ENCODE assay signal across 8 cellular contexts in the genomic region with DNA sequence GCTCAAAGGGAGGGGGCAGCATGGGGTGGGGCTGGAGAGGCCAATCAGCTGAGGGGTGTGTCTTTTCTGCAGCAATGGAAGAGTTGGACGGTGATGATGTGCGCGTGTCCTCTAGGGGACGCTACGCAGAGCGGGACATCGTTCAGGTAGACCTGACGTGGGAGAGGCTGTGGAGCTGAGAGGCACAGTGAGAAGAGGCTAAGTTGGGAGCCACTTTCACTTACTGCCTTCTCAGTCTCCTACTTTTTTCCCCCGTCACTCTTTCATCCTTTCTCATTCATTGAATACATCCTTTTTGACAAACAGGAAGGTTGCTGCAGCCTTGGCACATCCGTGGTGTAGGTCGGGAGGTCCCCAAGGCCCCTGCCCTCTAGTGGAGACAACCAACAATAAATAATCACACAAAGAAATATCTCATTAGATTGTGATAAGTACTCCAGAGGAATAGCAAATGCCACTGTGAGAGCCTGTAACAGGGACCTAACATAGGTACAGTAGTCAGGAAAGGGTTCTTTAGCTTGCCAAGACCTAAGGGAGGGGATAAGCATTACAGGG.
DNase-seq lines count a peak whose midpoint lies in the region; ATAC-seq lines count a peak whose summit lies in the region.

No MANE protein-coding gene starts in this region.

- DNase-seq in CD1c-positive myeloid dendritic cell (ENCODE audit: extremely low spot score): peak; percentile 56
- DNase-seq in T-helper 9 cell: peak; percentile 42
- peak; percentile 75 for DNase-seq in ecto neural progenitor cell (ENCODE audit: low spot score)
- peak; percentile 37 for DNase-seq in stimulated activated CD4-positive, alpha-beta T cell treated with anti-CD3 and anti-CD28 coated beads, Interleukin-2, amount 100 ng/mL, for 4 hours (ENCODE audit: low read depth)
- no peak for DNase-seq in NCI-H187 (lab: John Stamatoyannopoulos, UW)

- ATAC-seq in HG03378 (IDR thresholded peaks at IDR 0.05; ENCODE audit: unreplicated experiment): peak; percentile 35
- no peak for ATAC-seq in GM18861 (IDR thresholded peaks at IDR 0.05; ENCODE audit: unreplicated experiment)
- no peak for ATAC-seq in HG02973 (IDR thresholded peaks at IDR 0.05; ENCODE audit: unreplicated experiment)

Comparison
In these comparisons a context has a peak if more than half of its experiments do, and no peak if none do; other contexts are left out.
1. DNase-seq: peak in CD1c-positive myeloid dendritic cell (single experiment), T-helper 9 cell (single experiment), ecto neural progenitor cell (single experiment) and stimulated activated CD4-positive, alpha-beta T cell treated with anti-CD3 and anti-CD28 coated beads, Interleukin-2, amount 100 ng/mL, for 4 hours (single experiment); none in NCI-H187 (0 of 2).